In the genomic region with DNA sequence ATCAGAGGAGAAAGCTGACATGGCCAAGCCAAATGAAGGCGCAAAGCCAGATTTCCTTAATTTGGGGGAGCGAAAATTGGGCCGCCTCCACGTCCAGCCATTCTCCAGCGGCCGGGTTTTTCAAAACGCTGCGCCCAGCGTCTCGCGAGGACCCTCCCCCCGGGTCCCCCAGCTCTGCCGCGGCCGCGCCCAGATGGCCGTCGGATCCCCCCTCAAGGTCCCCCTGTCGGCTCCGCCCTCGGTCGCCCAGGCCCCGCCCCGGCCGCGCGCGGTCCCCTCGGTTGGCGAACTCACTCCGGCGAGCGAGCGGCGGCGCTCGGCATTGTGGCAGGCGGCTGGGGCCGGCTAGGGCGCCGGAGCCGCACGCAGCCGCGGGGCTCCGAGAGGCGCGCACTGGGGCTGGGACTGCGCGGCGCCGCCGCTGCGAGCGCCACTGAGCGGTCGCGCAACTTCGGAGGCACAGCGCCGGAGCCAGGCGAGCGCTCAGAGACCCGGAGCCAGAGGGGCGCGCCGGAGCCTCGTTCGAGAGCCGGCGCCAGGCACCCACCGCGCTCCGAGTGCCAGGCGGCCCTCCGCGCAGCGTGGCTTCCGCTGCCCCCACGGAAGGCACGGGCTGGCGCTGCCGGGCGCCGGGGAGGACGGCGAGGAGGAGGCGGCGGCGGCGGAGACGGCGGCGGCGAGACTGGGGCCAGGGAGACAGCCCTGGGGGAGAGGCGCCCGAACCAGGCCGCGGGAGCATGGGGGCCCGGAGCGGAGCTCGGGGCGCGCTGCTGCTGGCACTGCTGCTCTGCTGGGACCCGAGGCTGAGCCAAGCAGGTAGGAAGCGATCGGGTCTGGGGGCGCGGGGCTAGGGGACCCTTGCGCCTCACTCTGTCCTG, we compare ENCODE assay signal across 1 cellular context.
TF ChIP-seq lines count a peak whose summit lies in the region.

Gene UNC5B, plus strand, starts transcription at position 322 of the 878 bp plus-strand sequence. Its CDS starts 416 bp downstream, at position 738.

TF ChIP-seq in K562, 482 proteins besides CTCF, POLR2A, EP300 and RAD21 (continued from another document and continues in another):
- TF ChIP-seq TOE1 (IDR thresholded peaks at IDR 0.05; ENCODE audit: borderline replicate concordance) = peak; percentile 83; the same call in 1 of the 2 replicates
- no peak for TF ChIP-seq TOE1 (CRISPR knock-in tag; IDR thresholded peaks at IDR 0.05; ENCODE audit: borderline replicate concordance, low read depth)
- peak; percentile 95 for TF ChIP-seq NEUROD1 (IDR thresholded peaks at IDR 0.05; ENCODE audit: borderline replicate concordance, low read depth, low read length, partially characterized antibody)
- peak; percentile 90 for TF ChIP-seq KDM2B (CRISPR knock-in tag; IDR thresholded peaks at IDR 0.05)
- peak; percentile 69; the same call in 1 of the 2 replicates for TF ChIP-seq NFATC3 (IDR thresholded peaks at IDR 0.05)
- 0 out of 2 replicates have a peak, but pooled peaks have one; percentile 41 for TF ChIP-seq ZFPM2 (CRISPR knock-in tag; IDR thresholded peaks at IDR 0.05)
- TF ChIP-seq NR4A1 (CRISPR knock-in tag; IDR thresholded peaks at IDR 0.05) = 0 out of 2 replicates have a peak, but pooled peaks have one; percentile 14
- no peak for TF ChIP-seq NR4A1 (tag; IDR thresholded peaks at IDR 0.05)
- TF ChIP-seq ZBTB7A (IDR thresholded peaks at IDR 0.05; ENCODE audit: borderline replicate concordance, control insufficient read depth, low read depth, low read length) = peak; percentile 75; the same call in 1 of the 2 replicates
- TF ChIP-seq MAZ (CRISPR knock-in tag; conservative IDR thresholded peaks at IDR 0.05 in 1 of 2, IDR thresholded peaks at IDR 0.05 in 1 of 2) = peak; percentile 85 to 92
- TF ChIP-seq ATF1 (CRISPR knock-in tag; IDR thresholded peaks at IDR 0.05) = no peak
- TF ChIP-seq ATF1 (tag; IDR thresholded peaks at IDR 0.05) = peak; percentile 32; the same call in 1 of the 2 replicates
- TF ChIP-seq GTF3C2 (IDR thresholded peaks at IDR 0.05; ENCODE audit: borderline replicate concordance, extremely low read depth, insufficient read length) = peak; percentile 29
- TF ChIP-seq RNF2 (IDR thresholded peaks at IDR 0.05) = peak; percentile 84; the same call in 1 of the 2 replicates
- TF ChIP-seq CBX1 (IDR thresholded peaks at IDR 0.05; ENCODE audit: low read depth) = peak; percentile 58; the same call in 1 of the 2 replicates
- TF ChIP-seq MYC (IDR thresholded peaks at IDR 0.05; ENCODE audit: low read depth, low read length) = peak; percentile 75
- TF ChIP-seq MYC (CRISPR knock-in tag; IDR thresholded peaks at IDR 0.05; ENCODE audit: borderline replicate concordance, low read depth) = no peak
- no peak for TF ChIP-seq KAT2B (IDR thresholded peaks at IDR 0.05; ENCODE audit: low read depth, low read length)
- peak; percentile 44; the same call in 1 of the 2 replicates for TF ChIP-seq E2F3 (CRISPR knock-in tag; IDR thresholded peaks at IDR 0.05)
- peak; percentile 77 for TF ChIP-seq RBFOX2 (IDR thresholded peaks at IDR 0.05; ENCODE audit: low read depth, low read length)
- 0 out of 2 replicates have a peak, but pooled peaks have one; percentile 30 for TF ChIP-seq ZNF609 (CRISPR knock-in tag; IDR thresholded peaks at IDR 0.05; ENCODE audit: borderline replicate concordance)
- TF ChIP-seq DPF2 (IDR thresholded peaks at IDR 0.05) = no peak
- TF ChIP-seq KAT7 (CRISPR knock-in tag; IDR thresholded peaks at IDR 0.05; ENCODE audit: borderline replicate concordance) = peak; percentile 36; the same call in 1 of the 2 replicates
- 0 out of 2 replicates have a peak, but pooled peaks have one; percentile 26 for TF ChIP-seq BMI1 (IDR thresholded peaks at IDR 0.05; ENCODE audit: low read length)
- no peak for TF ChIP-seq JUNB (CRISPR knock-in tag; conservative IDR thresholded peaks at IDR 0.05)
- peak; percentile 84; the same call in 1 of the 2 replicates for TF ChIP-seq REST (CRISPR knock-in tag; IDR thresholded peaks at IDR 0.05; ENCODE audit: low read depth)
- TF ChIP-seq RBM34 (IDR thresholded peaks at IDR 0.05; ENCODE audit: borderline replicate concordance, insufficient read depth, low read length) = no peak
- TF ChIP-seq RBM22 (IDR thresholded peaks at IDR 0.05; ENCODE audit: low read depth, low read length, poor library complexity, severe bottlenecking) = peak; percentile 94
- TF ChIP-seq SP1 (CRISPR knock-in tag; IDR thresholded peaks at IDR 0.05) = peak; percentile 80
- TF ChIP-seq, protein P1, sequence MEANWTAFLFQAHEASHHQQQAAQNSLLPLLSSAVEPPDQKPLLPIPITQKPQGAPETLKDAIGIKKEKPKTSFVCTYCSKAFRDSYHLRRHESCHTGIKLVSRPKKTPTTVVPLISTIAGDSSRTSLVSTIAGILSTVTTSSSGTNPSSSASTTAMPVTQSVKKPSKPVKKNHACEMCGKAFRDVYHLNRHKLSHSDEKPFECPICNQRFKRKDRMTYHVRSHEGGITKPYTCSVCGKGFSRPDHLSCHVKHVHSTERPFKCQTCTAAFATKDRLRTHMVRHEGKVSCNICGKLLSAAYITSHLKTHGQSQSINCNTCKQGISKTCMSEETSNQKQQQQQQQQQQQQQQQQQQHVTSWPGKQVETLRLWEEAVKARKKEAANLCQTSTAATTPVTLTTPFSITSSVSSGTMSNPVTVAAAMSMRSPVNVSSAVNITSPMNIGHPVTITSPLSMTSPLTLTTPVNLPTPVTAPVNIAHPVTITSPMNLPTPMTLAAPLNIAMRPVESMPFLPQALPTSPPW (CRISPR knock-in tag; IDR thresholded peaks at IDR 0.05) = peak; percentile 83
- TF ChIP-seq, protein P2, sequence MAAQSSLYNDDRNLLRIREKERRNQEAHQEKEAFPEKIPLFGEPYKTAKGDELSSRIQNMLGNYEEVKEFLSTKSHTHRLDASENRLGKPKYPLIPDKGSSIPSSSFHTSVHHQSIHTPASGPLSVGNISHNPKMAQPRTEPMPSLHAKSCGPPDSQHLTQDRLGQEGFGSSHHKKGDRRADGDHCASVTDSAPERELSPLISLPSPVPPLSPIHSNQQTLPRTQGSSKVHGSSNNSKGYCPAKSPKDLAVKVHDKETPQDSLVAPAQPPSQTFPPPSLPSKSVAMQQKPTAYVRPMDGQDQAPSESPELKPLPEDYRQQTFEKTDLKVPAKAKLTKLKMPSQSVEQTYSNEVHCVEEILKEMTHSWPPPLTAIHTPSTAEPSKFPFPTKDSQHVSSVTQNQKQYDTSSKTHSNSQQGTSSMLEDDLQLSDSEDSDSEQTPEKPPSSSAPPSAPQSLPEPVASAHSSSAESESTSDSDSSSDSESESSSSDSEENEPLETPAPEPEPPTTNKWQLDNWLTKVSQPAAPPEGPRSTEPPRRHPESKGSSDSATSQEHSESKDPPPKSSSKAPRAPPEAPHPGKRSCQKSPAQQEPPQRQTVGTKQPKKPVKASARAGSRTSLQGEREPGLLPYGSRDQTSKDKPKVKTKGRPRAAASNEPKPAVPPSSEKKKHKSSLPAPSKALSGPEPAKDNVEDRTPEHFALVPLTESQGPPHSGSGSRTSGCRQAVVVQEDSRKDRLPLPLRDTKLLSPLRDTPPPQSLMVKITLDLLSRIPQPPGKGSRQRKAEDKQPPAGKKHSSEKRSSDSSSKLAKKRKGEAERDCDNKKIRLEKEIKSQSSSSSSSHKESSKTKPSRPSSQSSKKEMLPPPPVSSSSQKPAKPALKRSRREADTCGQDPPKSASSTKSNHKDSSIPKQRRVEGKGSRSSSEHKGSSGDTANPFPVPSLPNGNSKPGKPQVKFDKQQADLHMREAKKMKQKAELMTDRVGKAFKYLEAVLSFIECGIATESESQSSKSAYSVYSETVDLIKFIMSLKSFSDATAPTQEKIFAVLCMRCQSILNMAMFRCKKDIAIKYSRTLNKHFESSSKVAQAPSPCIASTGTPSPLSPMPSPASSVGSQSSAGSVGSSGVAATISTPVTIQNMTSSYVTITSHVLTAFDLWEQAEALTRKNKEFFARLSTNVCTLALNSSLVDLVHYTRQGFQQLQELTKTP (IDR thresholded peaks at IDR 0.05; ENCODE audit: low read depth in 1 of 2, partially characterized antibody in 2 of 2) = peak in 1 of 2 experiments; percentile 76
- no peak for TF ChIP-seq ZNF124 (CRISPR knock-in tag; IDR thresholded peaks at IDR 0.05)
- TF ChIP-seq RHOXF2B (CRISPR knock-in tag; conservative IDR thresholded peaks at IDR 0.05) = no peak
- peak; percentile 84 for TF ChIP-seq RB1 (IDR thresholded peaks at IDR 0.05; ENCODE audit: low read depth)
- TF ChIP-seq ZFP36 (IDR thresholded peaks at IDR 0.05; ENCODE audit: low read depth, low read length, partially characterized antibody) = peak; percentile 19
- TF ChIP-seq HDAC6 (IDR thresholded peaks at IDR 0.05; ENCODE audit: low read depth, low read length) = peak; percentile 44; the same call in 1 of the 2 replicates
